Comparison of ENCODE assay signal across 1 cellular context in genomic region chr17:45429338-45430005, GRCh38.
TF ChIP-seq lines count a peak whose summit lies in the region.

No MANE protein-coding gene starts in this region.

TF ChIP-seq in H1, 55 proteins besides CTCF, POLR2A, EP300 and RAD21:
- TF ChIP-seq CTBP2 (IDR thresholded peaks at IDR 0.05; ENCODE audit: borderline replicate concordance, insufficient read depth, insufficient read length, low read length) (peak; percentile 79), CHD1 (IDR thresholded peaks at IDR 0.05; ENCODE audit: low read depth, low read length) (no peak), MAX (IDR thresholded peaks at IDR 0.05) (peak; percentile 48), SUZ12 (IDR thresholded peaks at IDR 0.05; ENCODE audit: low read length) (peak; percentile 83; the same call in 1 of the 2 replicates), EGR1 (IDR thresholded peaks at IDR 0.05; ENCODE audit: borderline replicate concordance, low read depth, low read length) (no peak), EZH2 (IDR thresholded peaks at IDR 0.05; ENCODE audit: low read depth, low read length, severe bottlenecking) (peak; percentile 81), ASH2L (IDR thresholded peaks at IDR 0.05; ENCODE audit: low read length) (peak; percentile 50), RBBP5 (IDR thresholded peaks at IDR 0.05; ENCODE audit: borderline replicate concordance, low read depth, low read length) (0 out of 2 replicates have a peak, but pooled peaks have one; percentile 64)
